Comparison of ENCODE assay signal across 1 cellular context in the genomic region with DNA sequence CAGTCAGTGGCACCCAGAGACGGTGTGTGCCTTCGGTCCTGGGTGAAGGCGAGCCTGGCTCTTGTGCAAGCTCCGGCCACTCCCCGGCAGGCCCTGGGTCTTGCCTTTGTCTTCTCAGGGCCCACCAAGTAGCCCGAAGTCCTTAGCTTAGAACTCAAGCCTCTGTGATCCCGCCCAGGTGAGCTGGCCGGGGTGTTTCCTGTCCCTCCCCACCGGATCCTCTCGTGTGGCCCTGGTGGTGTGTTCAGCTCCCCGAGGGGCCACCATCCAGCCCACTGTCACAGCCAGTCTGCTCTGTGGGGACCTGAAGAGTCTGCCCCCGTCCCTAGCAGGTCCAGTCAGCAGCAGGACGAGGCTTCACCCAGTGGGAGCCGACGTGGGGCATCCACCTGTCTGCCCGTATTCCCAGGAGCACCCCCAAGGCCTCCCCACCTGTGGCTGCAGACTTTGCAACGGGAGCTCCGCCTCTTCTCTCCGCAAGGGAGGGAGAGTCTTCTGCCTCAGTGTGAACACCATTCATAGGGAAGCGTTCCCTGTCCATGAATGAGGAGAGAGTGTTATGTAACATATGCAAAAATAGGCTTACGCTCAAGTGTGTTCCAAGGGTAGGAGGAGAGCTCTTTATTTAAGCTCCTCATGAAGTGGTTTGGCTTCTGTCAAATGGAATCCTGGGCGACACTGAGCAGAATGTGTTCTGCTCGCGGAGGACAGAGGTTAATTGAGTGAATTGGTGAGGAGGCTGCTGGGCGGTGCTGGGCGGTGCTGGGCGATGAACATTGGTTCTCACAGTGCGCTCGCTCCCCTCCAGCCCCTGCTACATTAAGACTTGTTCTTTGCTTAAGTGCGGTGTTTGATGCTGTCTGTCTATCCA.
TF ChIP-seq lines count a peak whose summit lies in the region.

No MANE protein-coding gene starts in this region.

TF ChIP-seq in K562, 482 proteins besides CTCF, POLR2A, EP300 and RAD21 (continued from another document):
- TF ChIP-seq BRCA1 (IDR thresholded peaks at IDR 0.05): no peak
- no peak for TF ChIP-seq BRCA1 (CRISPR knock-in tag; IDR thresholded peaks at IDR 0.05)
- TF ChIP-seq ZNF655 (CRISPR knock-in tag; IDR thresholded peaks at IDR 0.05): no peak
- TF ChIP-seq ZNF561 (CRISPR knock-in tag; conservative IDR thresholded peaks at IDR 0.05): no peak
